Comparison of ENCODE assay signal across 9 cellular contexts in the genomic region with DNA sequence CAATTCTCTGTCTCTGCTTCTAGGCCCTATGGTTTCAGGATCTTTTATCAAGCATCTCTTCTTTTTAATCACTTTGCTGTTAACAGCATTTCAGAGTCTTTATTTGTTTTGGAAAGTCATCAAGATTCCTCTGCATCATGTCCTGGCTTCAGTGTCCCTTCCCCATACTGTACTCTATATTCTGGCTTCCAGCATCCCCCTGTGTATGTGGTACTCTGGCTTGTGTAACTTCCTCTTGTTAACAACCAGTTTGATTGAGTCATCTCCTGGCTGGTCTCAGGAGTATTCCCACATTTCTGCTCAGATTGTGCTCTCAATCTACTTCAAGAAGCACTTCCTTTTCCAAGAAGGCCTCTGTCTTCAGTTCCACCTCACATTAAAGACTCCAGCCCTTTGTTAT. TPM values are rescaled to one million over a fixed set of nuclear protein-coding genes. Genes with fewer than 3 reads are reported as not detected.
DNase-seq lines count a peak whose midpoint lies in the region; TF ChIP-seq lines count a peak whose summit lies in the region.
"Had no signal": no experiment of that assay in that cellular context is flagged by ENCODE, and none has a peak within 500 bp of the region (broad histone marks: within the 10 kb centered on the region; RNA-seq: fewer than 3 reads in every experiment).

No MANE protein-coding gene starts in this region.

- H3K4me3 ChIP-seq in A673 (ENCODE audit: low read depth, low read length, poor library complexity, severe bottlenecking), result no peak overlapping the region

- H3K9me3 ChIP-seq in A673 (ENCODE audit: low read depth, low read length, poor library complexity, severe bottlenecking), result no peaks in the 10 kb centered on the region

- no peak overlapping the region for H3K27ac ChIP-seq in A673 (ENCODE audit: low read depth, low read length, poor library complexity, severe bottlenecking)

- DNase-seq in A673 (ENCODE audit: low spot score) (peak; percentile 60), Kasumi-1 (lab: John Stamatoyannopoulos, UW) (peak; percentile 90 to 96), astrocyte of the hippocampus (ENCODE audit: low read depth, low spot score) (peak; percentile 70), kidney tubule cell (ENCODE audit: low spot score) (peak; percentile 50), mucosa of gallbladder (ENCODE audit: low spot score) (no peak), posterior cingulate gyrus (no peak), NCI-H1092 treated with DMSO at 0.1 percent for 48 hours (lab: John Stamatoyannopoulos, UW) (no peak), D341Med (ENCODE audit: low spot score) (no peak)
- DNase-seq: CD4-positive, CD25-positive, alpha-beta regulatory T cell had no signal

- no peaks in the 10 kb centered on the region for H3K36me3 ChIP-seq in A673 (ENCODE audit: insufficient read depth, low read length, poor library complexity, severe bottlenecking)

- POLR2A ChIA-PET in A673 (lab: Charles Lee; ENCODE audit: low non-redundant PET), result no interaction called here

- TF ChIP-seq CTCF in A673 (conservative IDR thresholded peaks at IDR 0.05; ENCODE audit: low read depth, low read length), result no peak

- BruUV-seq in A673 (replicated peaks; lab: Mats Ljungman, UMichigan), result no TSS peak

- H3K4me1 ChIP-seq in A673 (ENCODE audit: insufficient read depth, low read length, poor library complexity, severe bottlenecking), result peaks cover 8% of the 10 kb centered on the region

- H3K27me3 ChIP-seq in A673 (replicated peaks; ENCODE audit: insufficient read depth, low read depth, low read length, poor library complexity), result no peaks in the 10 kb centered on the region

- CTCF ChIA-PET in A673 (lab: Charles Lee), result no interaction called here

- intact Hi-C loops in A673 (cut with micrococcal nuclease; ENCODE audit: unreplicated experiment), result no loop called here
- intact Hi-C loops in posterior cingulate gyrus (cut with DNase I), result no loop called here

RNA-seq across cellular contexts. Expression of a gene that starts 14.9 kb away (rescaled TPM):
- total RNA-seq in A673 (2021) (27.0 and 30.9 TPM in 2 replicates), mucosa of gallbladder (38.4 TPM)

RNA-seq across cellular contexts. Expression of a gene that starts 32.3 kb away (rescaled TPM):
- total RNA-seq in A673 (2021) (67.2 and 71.7 TPM in 2 replicates), mucosa of gallbladder (55.0 TPM)

RNA-seq across cellular contexts. Expression of a gene that starts 46.2 kb away (rescaled TPM):
- total RNA-seq in A673 (2021), result 0.55 and 0.62 TPM in 2 replicates
- total RNA-seq in mucosa of gallbladder, result 92.5 TPM
- total RNA-seq: CD4-positive, CD25-positive, alpha-beta regulatory T cell had no signal

Comparison
In these comparisons a context has a peak if more than half of its experiments do, and no peak if none do; other contexts are left out.
1. DNase-seq: peak in A673 (single experiment), Kasumi-1 (2 of 2), astrocyte of the hippocampus (single experiment) and kidney tubule cell (single experiment); none in mucosa of gallbladder (single experiment), posterior cingulate gyrus (0 of 10), NCI-H1092 treated with DMSO at 0.1 percent for 48 hours (single experiment) and D341Med (single experiment).
2. RNA of a gene that starts 46.2 kb away (total RNA-seq): 92.5 TPM in mucosa of gallbladder (single experiment); 0.55 to 0.62 TPM in A673; every median in the first group is over 10 times any median in the second.